29 cellular contexts compared by ENCODE assay signal in genomic region chr2:145464901-145465300, GRCh38.
"Had no signal": no experiment of that assay in that cellular context is flagged by ENCODE, and none has a peak within 500 bp of the region (broad histone marks: within the 10 kb centered on the region; RNA-seq: fewer than 3 reads in every experiment).

No MANE protein-coding gene starts in this region.

- H3K4me3 ChIP-seq: breast epithelium, gastrocnemius medialis, hepatocyte, ovary, right lobe of liver, thyroid gland, upper lobe of right lung had no signal

- H3K36me3 ChIP-seq: breast epithelium, gastrocnemius medialis, neutrophil, ovary, right lobe of liver, thyroid gland, upper lobe of right lung had no signal

- H3K79me2 ChIP-seq: hepatocyte had no signal

- H3K27me3 Mint-ChIP-seq: activated CD8-positive, alpha-beta memory T cell treated with anti-CD3 and anti-CD28 coated beads, Interleukin-2, amount 10 ng/mL, durations not matched to agents 7 days and 5 days; naive B cell; progenitor cell of endocrine pancreas; stimulated activated naive CD8-positive, alpha-beta T cell treated with anti-CD3 and anti-CD28 coated beads, Interleukin-15, Interleukin-2, amounts not matched to agents 100 ng/mL and 50 ng/mL, for 24 hours had no signal

- H3K27me3 ChIP-seq: breast epithelium, gastrocnemius medialis, hepatocyte, neutrophil, ovary, right lobe of liver, thyroid gland, upper lobe of right lung had no signal

- H3K4me1 ChIP-seq: breast epithelium, gastrocnemius medialis, right lobe of liver, thyroid gland, upper lobe of right lung had no signal

- ATAC-seq: activated CD4-positive, alpha-beta T cell treated with anti-CD3 and anti-CD28 coated beads for 36 hours; activated CD8-positive, alpha-beta memory T cell treated with anti-CD3 and anti-CD28 coated beads, Interleukin-2, amount 10 ng/mL, durations not matched to agents 7 days and 5 days; activated CD8-positive, alpha-beta T cell treated with anti-CD3 and anti-CD28 coated beads, Interleukin-2, amount 10 ng/mL, durations not matched to agents 7 days and 5 days; activated naive CD4-positive, alpha-beta T cell treated with anti-CD3 and anti-CD28 coated beads, Interleukin-2, amount 50 U/mL, for 72 hours; activated T-cell treated with anti-CD3 and anti-CD28 coated beads, Interleukin-2, amount 50 U/mL, for 72 hours; gastrocnemius medialis; left ventricle myocardium superior; right lobe of liver; stimulated activated effector memory CD8-positive, alpha-beta T cell treated with anti-CD3 and anti-CD28 coated beads, Interleukin-12 subunit alpha, Interleukin-12 subunit beta, amount 100 ng/mL, for 72 hours; upper lobe of right lung had no signal

- FAIRE-seq: endothelial cell of umbilical vein, small intestine had no signal

- H3K36me3 Mint-ChIP-seq: activated CD8-positive, alpha-beta memory T cell treated with anti-CD3 and anti-CD28 coated beads, Interleukin-2, amount 10 ng/mL, durations not matched to agents 7 days and 5 days; activated naive CD4-positive, alpha-beta T cell treated with anti-CD3 and anti-CD28 coated beads, Interleukin-2, amount 50 U/mL, for 72 hours; naive B cell; stimulated activated effector memory CD8-positive, alpha-beta T cell treated with anti-CD3 and anti-CD28 coated beads, Interleukin-12 subunit alpha, Interleukin-12 subunit beta, amount 100 ng/mL, for 72 hours had no signal

- H3K9me3 ChIP-seq: breast epithelium, gastrocnemius medialis, neutrophil, ovary, right lobe of liver, thyroid gland, upper lobe of right lung had no signal

- H3K4me2 ChIP-seq: hepatocyte had no signal

- H3K27ac ChIP-seq: breast epithelium, gastrocnemius medialis, hepatocyte, neutrophil, ovary, right lobe of liver, thyroid gland, upper lobe of right lung had no signal

- H3K4me3 Mint-ChIP-seq: activated CD4-positive, alpha-beta T cell treated with anti-CD3 and anti-CD28 coated beads for 36 hours; activated CD8-positive, alpha-beta memory T cell treated with anti-CD3 and anti-CD28 coated beads, Interleukin-2, amount 10 ng/mL, durations not matched to agents 7 days and 5 days; activated CD8-positive, alpha-beta T cell treated with anti-CD3 and anti-CD28 coated beads, Interleukin-2, amount 10 ng/mL, durations not matched to agents 7 days and 5 days; activated T-cell treated with anti-CD3 and anti-CD28 coated beads, Interleukin-2, amount 50 U/mL, for 72 hours; naive B cell; nephron progenitor cell; stimulated activated effector memory CD8-positive, alpha-beta T cell treated with anti-CD3 and anti-CD28 coated beads, Interleukin-12 subunit alpha, Interleukin-12 subunit beta, amount 100 ng/mL, for 72 hours; stimulated activated naive CD8-positive, alpha-beta T cell treated with anti-CD3 and anti-CD28 coated beads, Interleukin-15, Interleukin-2, amounts not matched to agents 100 ng/mL and 50 ng/mL, for 24 hours had no signal

- H3K4me1 Mint-ChIP-seq: activated CD4-positive, alpha-beta T cell treated with anti-CD3 and anti-CD28 coated beads for 36 hours; activated CD8-positive, alpha-beta memory T cell treated with anti-CD3 and anti-CD28 coated beads, Interleukin-2, amount 10 ng/mL, durations not matched to agents 7 days and 5 days; nephron progenitor cell; stimulated activated effector memory CD8-positive, alpha-beta T cell treated with anti-CD3 and anti-CD28 coated beads, Interleukin-12 subunit alpha, Interleukin-12 subunit beta, amount 100 ng/mL, for 72 hours had no signal

- H3K9me3 Mint-ChIP-seq: nephron progenitor cell; stimulated activated naive CD8-positive, alpha-beta T cell treated with anti-CD3 and anti-CD28 coated beads, Interleukin-15, Interleukin-2, amounts not matched to agents 100 ng/mL and 50 ng/mL, for 24 hours had no signal

- H2AFZ ChIP-seq: hepatocyte had no signal

- H3K27ac Mint-ChIP-seq: activated CD4-positive, alpha-beta T cell treated with anti-CD3 and anti-CD28 coated beads for 36 hours; activated CD8-positive, alpha-beta memory T cell treated with anti-CD3 and anti-CD28 coated beads, Interleukin-2, amount 10 ng/mL, durations not matched to agents 7 days and 5 days; activated CD8-positive, alpha-beta T cell treated with anti-CD3 and anti-CD28 coated beads, Interleukin-2, amount 10 ng/mL, durations not matched to agents 7 days and 5 days; activated naive CD4-positive, alpha-beta T cell treated with anti-CD3 and anti-CD28 coated beads, Interleukin-2, amount 50 U/mL, for 72 hours; activated T-cell treated with anti-CD3 and anti-CD28 coated beads, Interleukin-2, amount 50 U/mL, for 72 hours; nephron progenitor cell; progenitor cell of endocrine pancreas; stimulated activated effector memory CD8-positive, alpha-beta T cell treated with anti-CD3 and anti-CD28 coated beads, Interleukin-12 subunit alpha, Interleukin-12 subunit beta, amount 100 ng/mL, for 72 hours; stimulated activated naive CD8-positive, alpha-beta T cell treated with anti-CD3 and anti-CD28 coated beads, Interleukin-15, Interleukin-2, amounts not matched to agents 100 ng/mL and 50 ng/mL, for 24 hours had no signal

- DNase-seq: activated CD4-positive, alpha-beta T cell treated with anti-CD3 and anti-CD28 coated beads for 36 hours; activated CD4-positive, CD25-positive, alpha-beta regulatory T cell; activated CD8-positive, alpha-beta memory T cell treated with anti-CD3 and anti-CD28 coated beads, Interleukin-2, amount 10 ng/mL, durations not matched to agents 7 days and 5 days; activated CD8-positive, alpha-beta T cell treated with anti-CD3 and anti-CD28 coated beads, Interleukin-2, amount 10 ng/mL, durations not matched to agents 7 days and 5 days; activated naive CD4-positive, alpha-beta T cell; activated T-cell treated with anti-CD3 and anti-CD28 coated beads for 4 hours; activated T-cell treated with anti-CD3 and anti-CD28 coated beads, Interleukin-2, amount 50 U/mL, for 72 hours; aorta; central memory CD4-positive, alpha-beta T cell; gastrocnemius medialis; glutamatergic neuron; islet precursor cell; left ventricle myocardium superior; naive B cell; nephron progenitor cell; ovary; right lobe of liver; small intestine; stimulated activated CD4-positive, alpha-beta T cell treated with anti-CD3 and anti-CD28 coated beads, Interleukin-4, amount 100 ng/mL, for 24 hours; thyroid gland; upper lobe of right lung had no signal
